Comparison of ENCODE assay signal across 8 cellular contexts in genomic region chr2:44168684-44169154, GRCh38. TPM values are rescaled to one million over a fixed set of nuclear protein-coding genes. Genes with fewer than 3 reads are reported as not detected.
DNase-seq lines count a peak whose midpoint lies in the region; ATAC-seq and TF ChIP-seq lines count a peak whose summit lies in the region.

Gene PPM1B (plus strand): TSS chr2:44168875. CDS start chr2:44201200, 32,325 bp downstream.

- H3K27me3 ChIP-seq in Panc1 (ENCODE audit: control insufficient read depth, insufficient read depth, low read length) (no peaks in the 10 kb centered on the region), heart right ventricle (peaks cover 0 to 9% (median 0%) of the 10 kb centered on the region in 7 donors), sigmoid colon (no peaks in the 10 kb centered on the region)

- TF ChIP-seq EP300 in sigmoid colon (IDR thresholded peaks at IDR 0.05), result no peak

- intact Hi-C loops in Panc1 (cut with micrococcal nuclease; ENCODE audit: unreplicated experiment) (loop anchor here (10.0 kb wide), 1 partner anchor 84 kb away; no protein-coding TSS in a partner anchor), heart right ventricle (cut with DNase I) (loop anchor here in 9 of 10 donors (2.0 to 10.0 kb wide), 9 partner anchors 41 to 196 kb away; partner anchors contain the start of genes CAMKMT (in 5 of the 9), PREPL (in 5 of the 9) and LRPPRC (in 2 of the 9)), sigmoid colon (cut with DNase I) (loop anchor here (1.0 to 2.0 kb wide), 3 partner anchors 81 to 192 kb away; partner anchors contain the start of genes CAMKMT and PREPL)
- intact Hi-C loops in activated naive CD4-positive, alpha-beta T cell treated with anti-CD3 and anti-CD28 coated beads for 36 hours (cut with micrococcal nuclease), result loop anchor here (1.0 to 5.0 kb wide), 15 partner anchors 10 to 1444 kb away; partner anchors contain the start of genes CAMKMT, DYNC2LI1, PREPL and SRBD1

- peak within 1 kb of the TSS; percentile 95 for H3K4me3 Mint-ChIP-seq in activated naive CD4-positive, alpha-beta T cell treated with anti-CD3 and anti-CD28 coated beads for 36 hours

- H3K4me3 ChIP-seq in GM12864 (ENCODE audit: low read depth, low read length) (peak within 1 kb of the TSS; percentile 83), Panc1 (ENCODE audit: low read depth in 2 of 2, low read length in 2 of 2) (peak within 1 kb of the TSS; percentile 94 to 99), heart right ventricle (peak within 1 kb of the TSS; percentile 77 to 95 (median 86)), sigmoid colon (peak within 1 kb of the TSS; percentile 77 to 98 (median 88))

- ATAC-seq in HG02588 (IDR thresholded peaks at IDR 0.05; ENCODE audit: unreplicated experiment) (peak; percentile 69), Panc1 (peak; percentile 86), heart right ventricle (peak; percentile 90 to 97 (median 92))

- H3K27ac ChIP-seq in Panc1 (ENCODE audit: low read length), result peak within 1 kb of the TSS; percentile 96
- peak within 1 kb of the TSS; percentile 92 to 99 (median 96) for H3K27ac ChIP-seq in heart right ventricle
- peak within 1 kb of the TSS; percentile 95 to 99 (median 96) for H3K27ac ChIP-seq in sigmoid colon

- no TSS peak for BruUV-seq in Panc1 (replicated peaks; lab: Mats Ljungman, UMichigan)

- H3K36me3 Mint-ChIP-seq in activated naive CD4-positive, alpha-beta T cell treated with anti-CD3 and anti-CD28 coated beads for 36 hours (ENCODE audit: low read depth), result peaks cover 7% of the 10 kb centered on the region

- H3K9me3 Mint-ChIP-seq in activated naive CD4-positive, alpha-beta T cell treated with anti-CD3 and anti-CD28 coated beads for 36 hours, result peaks cover 2% of the 10 kb centered on the region

- peaks cover 30% of the 10 kb centered on the region for H3K4me1 Mint-ChIP-seq in activated naive CD4-positive, alpha-beta T cell treated with anti-CD3 and anti-CD28 coated beads for 36 hours (ENCODE audit: low read depth)

- DNase-seq in GM12864 (ENCODE audit: low read depth), result no peak
- no peak for DNase-seq in Panc1 (ENCODE audit: low read depth, low spot score)
- DNase-seq in activated naive CD4-positive, alpha-beta T cell treated with anti-CD3 and anti-CD28 coated beads for 36 hours, result peak; percentile 100
- DNase-seq in heart right ventricle, result peak in 1 of 2 donors; percentile 99
- peak; percentile 100 for DNase-seq in sigmoid colon
- no peak for DNase-seq in NCI-H82 (lab: John Stamatoyannopoulos, UW)
- no peak for DNase-seq in DMS53 treated with DMSO at 0.1 percent for 48 hours (lab: John Stamatoyannopoulos, UW; ENCODE audit: unreplicated experiment)

- no peak for TF ChIP-seq CTCF in GM12864 (IDR thresholded peaks at IDR 0.05; ENCODE audit: low read depth, low read length, missing control alignments)
- TF ChIP-seq CTCF in Panc1 (IDR thresholded peaks at IDR 0.05), result no peak
- TF ChIP-seq CTCF in heart right ventricle (IDR thresholded peaks at IDR 0.05), result no peak
- TF ChIP-seq CTCF in sigmoid colon (IDR thresholded peaks at IDR 0.05), result no peak

- peaks cover 2% of the 10 kb centered on the region; the same call in 1 of the 2 replicates for H3K36me3 ChIP-seq in Panc1 (ENCODE audit: control insufficient read depth, insufficient read depth, low read length)
- no peaks in the 10 kb centered on the region for H3K36me3 ChIP-seq in heart right ventricle
- H3K36me3 ChIP-seq in sigmoid colon, result no peaks in the 10 kb centered on the region

- CTCF ChIA-PET in Panc1 (lab: Charles Lee), result interaction anchor here (0.5 to 0.7 kb wide), 3 partner anchors 12 to 130 kb away, joined by 6 to 11 read pairs (median 10); no protein-coding TSS in a partner anchor
- CTCF ChIA-PET in activated naive CD4-positive, alpha-beta T cell treated with anti-CD3 and anti-CD28 coated beads for 36 hours (lab: Charles Lee), result no interaction called here

- H3K9me3 ChIP-seq in Panc1 (ENCODE audit: control insufficient read depth, insufficient read depth, low read depth, low read length), result no peaks in the 10 kb centered on the region
- peaks cover 0 to 10% (median 0%) of the 10 kb centered on the region in 11 donors for H3K9me3 ChIP-seq in heart right ventricle
- no peaks in the 10 kb centered on the region for H3K9me3 ChIP-seq in sigmoid colon

- peak within 1 kb of the TSS; percentile 99 for H3K27ac Mint-ChIP-seq in activated naive CD4-positive, alpha-beta T cell treated with anti-CD3 and anti-CD28 coated beads for 36 hours

- in situ Hi-C loops in Panc1 (cut with HindIII; ENCODE audit: low pct_unique_long_range_greater_than_20kb, low sequenced_read_pairs), result no loop called here

- H3K4me1 ChIP-seq in Panc1 (ENCODE audit: control insufficient read depth, insufficient read depth, low read length), result no peaks in the 10 kb centered on the region
- H3K4me1 ChIP-seq in heart right ventricle, result peaks cover 0 to 47% (median 33%) of the 10 kb centered on the region in 9 donors
- H3K4me1 ChIP-seq in sigmoid colon, result peaks cover 0 to 30% (median 19%) of the 10 kb centered on the region in 4 donors

- H3K27me3 Mint-ChIP-seq in activated naive CD4-positive, alpha-beta T cell treated with anti-CD3 and anti-CD28 coated beads for 36 hours (ENCODE audit: low read depth), result no peaks in the 10 kb centered on the region

- 0% methylated on average over 48 to 49 of the region's 49 CpGs for WGBS in heart right ventricle, 2 donors
- 1% methylated on average over 49 of the region's 49 CpGs for WGBS in sigmoid colon, 2 donors

- peak; percentile 98 for TF ChIP-seq POLR2A in sigmoid colon (IDR thresholded peaks at IDR 0.05)

- POLR2A ChIA-PET in Panc1 (lab: Charles Lee), result interaction anchor here (0.5 to 0.6 kb wide), 4 partner anchors 15 to 1704 kb away, joined by 3 to 14 read pairs (median 4); no protein-coding TSS in a partner anchor

RNA-seq across cellular contexts. Expression of gene PPM1B, which starts in this region (rescaled TPM):
- 36.0 TPM for total RNA-seq in Panc1 (2021; ENCODE audit: unreplicated experiment)
- polyA plus RNA-seq in Panc1 (2012; ENCODE audit: insufficient read length), result 32.7 TPM
- total RNA-seq in activated naive CD4-positive, alpha-beta T cell treated with anti-CD3 and anti-CD28 coated beads for 36 hours, result 10 to 100 TPM; 38.6 to 39.3 TPM
- 10 to 100 TPM; 40.7 to 69.5 (median 55.7) TPM for total RNA-seq in heart right ventricle
- 10 to 100 TPM; 20.7 to 24.6 TPM for polyA plus RNA-seq in heart right ventricle
- 10 to 100 TPM; 41.3 to 47.8 (median 46.0) TPM for total RNA-seq in sigmoid colon
- 10 to 100 TPM; 29.4 to 40.8 (median 40.2) TPM for polyA plus RNA-seq in sigmoid colon

Comparison
In these comparisons a context has a peak if more than half of its experiments do, and no peak if none do; other contexts are left out.
1. DNase-seq: peak in activated naive CD4-positive, alpha-beta T cell treated with anti-CD3 and anti-CD28 coated beads for 36 hours (single experiment) and sigmoid colon (single experiment); none in GM12864 (single experiment), Panc1 (single experiment), NCI-H82 (single experiment) and DMS53 treated with DMSO at 0.1 percent for 48 hours (single experiment).
2. Peak in every context shown above with its lines, with median percentiles within 50 percentile points of each other: H3K4me3 ChIP-seq, ATAC-seq and H3K27ac ChIP-seq.